17 cellular contexts compared by ENCODE assay signal in genomic region chr3:70179111-70179510, GRCh38.
DNase-seq lines count a peak whose midpoint lies in the region; ATAC-seq, FAIRE-seq and TF ChIP-seq lines count a peak whose summit lies in the region.
"Had no signal": no experiment of that assay in that cellular context is flagged by ENCODE, and none has a peak within 500 bp of the region (broad histone marks: within the 10 kb centered on the region; RNA-seq: fewer than 3 reads in every experiment).

No MANE protein-coding gene starts in this region.

- no peak overlapping the region for H3K27ac Mint-ChIP-seq in activated B cell treated with CpG ODN at 0.5 μM for 24 hours

- H3K36me3 Mint-ChIP-seq in activated B cell treated with CpG ODN at 0.5 μM for 24 hours (ENCODE audit: low read depth) = no peaks in the 10 kb centered on the region

- CTCF ChIA-PET in activated B cell treated with CpG ODN at 0.5 μM for 24 hours (lab: Charles Lee) = no interaction called here

- H3K4me1 ChIP-seq in thyroid gland (peaks cover 0 to 2% of the 10 kb centered on the region in 2 donors), BE2C (no peaks in the 10 kb centered on the region)
- H3K4me1 ChIP-seq: heart left ventricle, right lobe of liver had no signal

- POLR2A ChIA-PET in activated B cell treated with CpG ODN at 0.5 μM for 24 hours (lab: Charles Lee) = no interaction called here

- no peaks in the 10 kb centered on the region for H3K27me3 ChIP-seq in thyroid gland
- H3K27me3 ChIP-seq in BE2C = peaks cover 24% of the 10 kb centered on the region
- H3K27me3 ChIP-seq: neutrophil, right lobe of liver had no signal

- H3K4me3 ChIP-seq in thyroid gland (replicated peaks in 1 of 3) (no peak overlapping the region), BE2C (ENCODE audit: low read depth, low read length) (no peak overlapping the region)
- H3K4me3 ChIP-seq: heart left ventricle, right lobe of liver had no signal

- ATAC-seq in GM21528 (IDR thresholded peaks at IDR 0.05; ENCODE audit: low FRiP score, unreplicated experiment) = peak; percentile 65
- ATAC-seq in HG03175 (IDR thresholded peaks at IDR 0.05; ENCODE audit: unreplicated experiment) = peak; percentile 44
- ATAC-seq in activated B cell treated with CpG ODN at 0.5 μM for 24 hours (ENCODE audit: low read depth) = peak; percentile 28
- ATAC-seq in HG02678 (IDR thresholded peaks at IDR 0.05; ENCODE audit: unreplicated experiment) = no peak
- ATAC-seq: esophagus mucosa, heart left ventricle had no signal

- FAIRE-seq in GM12891 (lab: Jason Lieb, UNC) = peak; percentile 75
- FAIRE-seq: islet of Langerhans had no signal

- no peaks in the 10 kb centered on the region for H3K9me3 ChIP-seq in thyroid gland
- H3K9me3 ChIP-seq in BE2C = no peaks in the 10 kb centered on the region
- H3K9me3 ChIP-seq: heart left ventricle, neutrophil, right lobe of liver had no signal

- H3K4me3 Mint-ChIP-seq in activated B cell treated with CpG ODN at 0.5 μM for 24 hours = no peak overlapping the region

- no peaks in the 10 kb centered on the region for H3K9me3 Mint-ChIP-seq in activated B cell treated with CpG ODN at 0.5 μM for 24 hours

- TF ChIP-seq CTCF in activated B cell treated with CpG ODN at 0.5 μM for 24 hours (IDR thresholded peaks at IDR 0.05) (no peak), thyroid gland (IDR thresholded peaks at IDR 0.05) (no peak), BE2C (IDR thresholded peaks at IDR 0.05; ENCODE audit: low read depth, low read length) (no peak)

- TF ChIP-seq POLR2A in GM12891 (IDR thresholded peaks at IDR 0.05; ENCODE audit: low read depth, low read length) = no peak
- no peak for TF ChIP-seq POLR2A in thyroid gland (IDR thresholded peaks at IDR 0.05)

- WGBS in thyroid gland, 2 donors = 89 to 96% methylated on average over 3 of the region's 3 CpGs

- no peak overlapping the region for H3K27ac ChIP-seq in thyroid gland
- H3K27ac ChIP-seq: heart left ventricle, neutrophil, right lobe of liver, WERI-Rb-1 had no signal

- DNase-seq in GM12891 (ENCODE audit: insufficient read length, low spot score) (no peak), activated B cell treated with CpG ODN at 0.5 μM for 24 hours (no peak), thyroid gland (no peak), globus pallidus (ENCODE audit: low spot score) (no peak), BE2C (no peak)
- DNase-seq: activated naive CD4-positive, alpha-beta T cell treated with Interleukin-2 at 50 U/mL for 16 hours; heart left ventricle; NCI-H2029 treated with DMSO at 0.1 percent for 48 hours; NCI-H524 treated with DMSO at 0.1 percent for 48 hours; right lobe of liver; WERI-Rb-1 had no signal

- intact Hi-C loops in activated B cell treated with CpG ODN at 0.5 μM for 24 hours (cut with micrococcal nuclease) = no loop called here
- intact Hi-C loops in thyroid gland (cut with DNase I) = no loop called here

- peaks cover 25% of the 10 kb centered on the region for H3K4me1 Mint-ChIP-seq in activated B cell treated with CpG ODN at 0.5 μM for 24 hours

- H3K36me3 ChIP-seq in thyroid gland = no peaks in the 10 kb centered on the region
- no peaks in the 10 kb centered on the region for H3K36me3 ChIP-seq in BE2C
- H3K36me3 ChIP-seq: heart left ventricle, neutrophil, right lobe of liver, WERI-Rb-1 had no signal

- no peaks in the 10 kb centered on the region for H3K27me3 Mint-ChIP-seq in activated B cell treated with CpG ODN at 0.5 μM for 24 hours

TF ChIP-seq in GM12891, 5 proteins besides CTCF, POLR2A, EP300 and RAD21:
- no peak for TF ChIP-seq TAF1 (IDR thresholded peaks at IDR 0.05; ENCODE audit: low read depth, low read length)
- no peak for TF ChIP-seq PAX5 (IDR thresholded peaks at IDR 0.05; ENCODE audit: insufficient read depth, low read length, severe bottlenecking)
- TF ChIP-seq SPI1 (IDR thresholded peaks at IDR 0.05; ENCODE audit: low read depth, low read length) = peak; percentile 84
